Comparison of ENCODE assay signal across 19 cellular contexts in genomic region chr2:54161660-54162059, GRCh38. TPM values are rescaled to one million over a fixed set of nuclear protein-coding genes. Genes with fewer than 3 reads are reported as not detected.
DNase-seq lines count a peak whose midpoint lies in the region; ATAC-seq, FAIRE-seq and TF ChIP-seq lines count a peak whose summit lies in the region.
"Had no signal": no experiment of that assay in that cellular context is flagged by ENCODE, and none has a peak within 500 bp of the region (broad histone marks: within the 10 kb centered on the region; RNA-seq: fewer than 3 reads in every experiment).

No MANE protein-coding gene starts in this region.

- FAIRE-seq in HepG2 (lab: Jason Lieb, UNC): no peak

- H3K9ac ChIP-seq in HepG2 (ENCODE audit: insufficient read depth, low read depth, low read length): no peak overlapping the region

- no peak overlapping the region for H3K4me3 Mint-ChIP-seq in T-helper 17 cell
- H3K4me3 Mint-ChIP-seq: B cell; T-helper 2 cell treated with Interferon-gamma antibody and Interleukin-4, amounts not matched to agents 5 μg/mL and 100 μg/mL, for 36 hours had no signal

- intact Hi-C loops in right lobe of liver (cut with DNase I) (no loop called here), HepG2 (cut with micrococcal nuclease; ENCODE audit: unreplicated experiment) (no loop called here), ascending aorta (cut with DNase I) (loop anchor here (10.0 kb wide), 1 partner anchor 543 kb away; no protein-coding TSS in a partner anchor)

- H3K27ac Mint-ChIP-seq in T-helper 17 cell: no peak overlapping the region
- H3K27ac Mint-ChIP-seq: B cell; T-helper 2 cell treated with Interferon-gamma antibody and Interleukin-4, amounts not matched to agents 5 μg/mL and 100 μg/mL, for 36 hours had no signal

- peak in 3 of 4 donors; percentile 12 to 20 (median 16) for TF ChIP-seq CTCF in right lobe of liver (IDR thresholded peaks at IDR 0.05)
- no peak for TF ChIP-seq CTCF in HepG2 (CRISPR knock-in tag; IDR thresholded peaks at IDR 0.05)
- TF ChIP-seq CTCF in ascending aorta (IDR thresholded peaks at IDR 0.05): peak in 2 of 3 experiments; percentile 16 to 25
- TF ChIP-seq CTCF in hepatocyte (IDR thresholded peaks at IDR 0.05; ENCODE audit: poor library complexity): peak; percentile 30

- TF ChIP-seq POLR2A in right lobe of liver (IDR thresholded peaks at IDR 0.05) (no peak), HepG2 (IDR thresholded peaks at IDR 0.05; ENCODE audit: insufficient read depth in 1 of 2, low read depth in 2 of 2, low read length in 2 of 2) (no peak)

- in situ Hi-C loops in HepG2 (cut with HindIII; ENCODE audit: extremely low pct_ligation_motif_present, low pct_unique_long_range_greater_than_20kb): no loop called here

- no peak for TF ChIP-seq RAD21 in HepG2 (CRISPR knock-in tag; IDR thresholded peaks at IDR 0.05)

- 57% methylated on average over 1 of the region's 1 CpG for WGBS in right lobe of liver (ENCODE audit: insufficient coverage, low coverage, low lambda C conversion rate, missing lambda C conversion rate)
- WGBS in HepG2 (ENCODE audit: low lambda C conversion rate): 86% methylated on average over 1 of the region's 1 CpG
- 70% methylated on average over 1 of the region's 1 CpG for WGBS in hepatocyte (ENCODE audit: low lambda C conversion rate, missing lambda C conversion rate)

- H3K79me2 ChIP-seq in HepG2 (ENCODE audit: insufficient read depth, low read length) (no peaks in the 10 kb centered on the region), hepatocyte (no peaks in the 10 kb centered on the region)

- CTCF ChIA-PET in HepG2 (lab: Yijun Ruan, JAX; ENCODE audit: low intra/inter-chr PET ratio, low total read pairs): no interaction called here

- H3K27me3 Mint-ChIP-seq in T-helper 17 cell: no peaks in the 10 kb centered on the region
- H3K27me3 Mint-ChIP-seq: B cell had no signal

- H3K9me3 ChIP-seq in right lobe of liver (no peaks in the 10 kb centered on the region), HepG2 (ENCODE audit: low read length) (no peaks in the 10 kb centered on the region), ascending aorta (no peaks in the 10 kb centered on the region), hepatocyte (ENCODE audit: low read depth) (no peaks in the 10 kb centered on the region), T-helper 17 cell (ENCODE audit: control insufficient read depth, low read length, poor library complexity, severe bottlenecking) (no peaks in the 10 kb centered on the region)
- H3K9me3 ChIP-seq: gastrocnemius medialis had no signal

- DNase-seq in right lobe of liver: no peak
- DNase-seq in HepG2 (ENCODE audit: low spot score): no peak
- no peak for DNase-seq in ascending aorta (ENCODE audit: low spot score in 2 of 2)
- no peak for DNase-seq in hepatocyte (ENCODE audit: low spot score)
- no peak for DNase-seq in T-helper 17 cell
- DNase-seq: activated CD4-positive, alpha-beta T cell treated with anti-CD3 and anti-CD28 coated beads, Interleukin-2, amount 50 U/mL, for 48 hours; amniotic stem cell; DMS153; gastrocnemius medialis; KG1; NCI-H1417 treated with DMSO at 0.1 percent for 48 hours; NCI-H446 treated with DMSO at 0.1 percent for 48 hours; occipital lobe had no signal

- H3K9me2 ChIP-seq in hepatocyte (replicated peaks; ENCODE audit: insufficient read depth): no peaks in the 10 kb centered on the region

- H2AFZ ChIP-seq in HepG2 (ENCODE audit: low read length) (no peak overlapping the region), hepatocyte (no peak overlapping the region)

- peaks cover 3% of the 10 kb centered on the region for H3K4me1 Mint-ChIP-seq in T-helper 17 cell
- H3K4me1 Mint-ChIP-seq: B cell had no signal

- H3K27me3 ChIP-seq in right lobe of liver (no peaks in the 10 kb centered on the region), HepG2 (ENCODE audit: control insufficient read depth in 1 of 2, insufficient read depth in 2 of 2, low read length in 2 of 2) (no peaks in the 10 kb centered on the region), ascending aorta (no peaks in the 10 kb centered on the region), hepatocyte (no peaks in the 10 kb centered on the region)
- H3K27me3 ChIP-seq: gastrocnemius medialis had no signal

- ATAC-seq in right lobe of liver: no peak
- ATAC-seq in HepG2: no peak
- no peak for ATAC-seq in HG02884 (IDR thresholded peaks at IDR 0.05; ENCODE audit: unreplicated experiment)
- no peak for ATAC-seq in T-helper 17 cell
- ATAC-seq in HG03342 (IDR thresholded peaks at IDR 0.05; ENCODE audit: unreplicated experiment): no peak
- no peak for ATAC-seq in GM21576 (IDR thresholded peaks at IDR 0.05; ENCODE audit: unreplicated experiment)
- ATAC-seq: gastrocnemius medialis, HCT116 had no signal

- H3K36me3 Mint-ChIP-seq in T-helper 17 cell (ENCODE audit: low read depth): peaks cover 6% of the 10 kb centered on the region

- BruUV-seq in HepG2 (replicated peaks; lab: Mats Ljungman, UMichigan): no TSS peak

- POLR2A ChIA-PET in HepG2 (lab: Yijun Ruan, JAX): interaction anchor here (1.0 kb wide), 1 partner anchor 11 kb away, joined by 3 read pairs; no protein-coding TSS in a partner anchor

- H3K4me1 ChIP-seq in right lobe of liver (no peaks in the 10 kb centered on the region), HepG2 (ENCODE audit: insufficient read depth, low read length) (peaks cover 6% of the 10 kb centered on the region), ascending aorta (no peaks in the 10 kb centered on the region), hepatocyte (ENCODE audit: insufficient read depth) (no peaks in the 10 kb centered on the region)

- TF ChIP-seq EP300 in HepG2 (IDR thresholded peaks at IDR 0.05; ENCODE audit: low read depth in 2 of 2, low read length in 2 of 2) (no peak), HepG2 (CRISPR knock-in tag; IDR thresholded peaks at IDR 0.05; ENCODE audit: borderline replicate concordance) (no peak)

- H4K20me1 ChIP-seq in HepG2 (ENCODE audit: insufficient read depth, low read length): no peaks in the 10 kb centered on the region
- no peaks in the 10 kb centered on the region for H4K20me1 ChIP-seq in hepatocyte (ENCODE audit: insufficient read depth, poor library complexity, severe bottlenecking)

- H3K4me3 ChIP-seq in right lobe of liver: no peak overlapping the region
- H3K4me3 ChIP-seq in HepG2 (replicated peaks in 1 of 3; ENCODE audit: insufficient read depth in 1 of 3, low read depth in 2 of 3, low read length in 3 of 3): no peak overlapping the region
- no peak overlapping the region for H3K4me3 ChIP-seq in ascending aorta
- H3K4me3 ChIP-seq in hepatocyte: no peak overlapping the region
- H3K4me3 ChIP-seq: gastrocnemius medialis had no signal

- no peaks in the 10 kb centered on the region for H3K36me3 ChIP-seq in right lobe of liver
- H3K36me3 ChIP-seq in HepG2 (replicated peaks in 1 of 2; ENCODE audit: control insufficient read depth in 1 of 2, insufficient read depth in 2 of 2, low read length in 2 of 2): peaks cover 0 to 2% of the 10 kb centered on the region in 2 experiments; a peak in 1 of 5 replicates
- H3K36me3 ChIP-seq in ascending aorta: no peaks in the 10 kb centered on the region
- no peaks in the 10 kb centered on the region for H3K36me3 ChIP-seq in hepatocyte (replicated peaks; ENCODE audit: insufficient read depth, low read depth)

- no peak overlapping the region for H3K4me2 ChIP-seq in HepG2 (ENCODE audit: low read depth, low read length)
- H3K4me2 ChIP-seq in hepatocyte: no peak overlapping the region

- H3K27ac ChIP-seq in right lobe of liver (no peak overlapping the region), HepG2 (ENCODE audit: extremely low read length, insufficient read depth, low read length) (no peak overlapping the region), ascending aorta (no peak overlapping the region), hepatocyte (no peak overlapping the region)
- H3K27ac ChIP-seq: gastrocnemius medialis had no signal

TF ChIP-seq in HepG2, 621 proteins besides CTCF, POLR2A, EP300 and RAD21 (continues in another document):
- no peak for TF ChIP-seq ZNF33B (CRISPR knock-in tag; IDR thresholded peaks at IDR 0.05)
- no peak for TF ChIP-seq ZNF383 (CRISPR knock-in tag; IDR thresholded peaks at IDR 0.05; ENCODE audit: borderline replicate concordance)

RNA-seq across cellular contexts. Expression of gene ACYP2, which starts 46.2 kb away (rescaled TPM):
- 10 to 100 TPM in 5 of 6 experiments, 1 to 10 TPM in 1; 9.6 to 22.9 (median 18.5) TPM for total RNA-seq in right lobe of liver
- total RNA-seq in HepG2 (2016; rRNA removed; fragmentation: Illumina TruSeq; extraction: Trizol): 12.3 and 16.2 TPM in 2 replicates
- 16.7 and 22.4 TPM in 2 replicates for total RNA-seq in HepG2 (2016; cell fraction: cytosol; rRNA removed; fragmentation: Illumina TruSeq; extraction: Trizol; ENCODE audit: low read depth)
- 12.7 and 14.1 TPM in 2 replicates for total RNA-seq in HepG2 (2016; cell fraction: insoluble cytoplasmic fraction; rRNA removed; fragmentation: Illumina TruSeq; extraction: Trizol)
- 19.5 and 23.4 TPM in 2 replicates for total RNA-seq in HepG2 (2016; cell fraction: membrane; rRNA removed; fragmentation: Illumina TruSeq; extraction: Trizol)
- 10.0 TPM in 2 replicates for total RNA-seq in HepG2 (2016; cell fraction: nucleus; rRNA removed; fragmentation: Illumina TruSeq; extraction: Trizol)
- polyA plus RNA-seq in HepG2 (2011; rRNA removed): 10.9 and 12.7 TPM in 2 replicates
- polyA plus RNA-seq in HepG2 (2011; cell fraction: cytosol; rRNA removed): 12.4 and 13.2 TPM in 2 replicates
- 6.9 and 8.0 TPM in 2 replicates for polyA plus RNA-seq in HepG2 (2011; cell fraction: nucleus; rRNA removed)
- polyA plus RNA-seq in HepG2 (2012): 13.1 and 13.2 TPM in 2 replicates
- polyA plus RNA-seq in HepG2 (2016; cell fraction: cytosol; fragmentation: Illumina TruSeq; extraction: Trizol; ENCODE audit: low read depth): 24.2 and 34.3 TPM in 2 replicates
- 20.0 and 20.4 TPM in 2 replicates for polyA plus RNA-seq in HepG2 (2016; cell fraction: insoluble cytoplasmic fraction; fragmentation: Illumina TruSeq; extraction: Trizol; ENCODE audit: low read depth)
- 23.2 and 26.0 TPM in 2 replicates for polyA plus RNA-seq in HepG2 (2016; cell fraction: membrane; fragmentation: Illumina TruSeq; extraction: Trizol; ENCODE audit: low read depth)
- polyA plus RNA-seq in HepG2 (2016; cell fraction: nucleus; fragmentation: Illumina TruSeq; extraction: Trizol; ENCODE audit: insufficient read depth, low read depth): 13.3 and 15.2 TPM in 2 replicates
- polyA minus RNA-seq in HepG2 (2011; rRNA and poly(A)+ RNA removed; ENCODE audit: low replicate concordance): 1.3 and 12.1 TPM in 2 replicates
- polyA minus RNA-seq in HepG2 (2011; cell fraction: cytosol; rRNA and poly(A)+ RNA removed): 5.1 and 7.8 TPM in 2 replicates
- 17.8 and 22.0 TPM in 2 replicates for polyA minus RNA-seq in HepG2 (2011; cell fraction: nucleus; rRNA and poly(A)+ RNA removed)
- total RNA-seq in ascending aorta: 0.96 TPM
- 19.7 and 22.5 TPM in 2 replicates for total RNA-seq in hepatocyte
- 18.0 and 30.9 TPM in 2 replicates for polyA plus RNA-seq in hepatocyte
- 10 to 100 TPM in 1 of 2 donors, 1 to 10 TPM in 1; 9.8 to 10.3 TPM for total RNA-seq in T-helper 17 cell
